ENCODE assay signal across 8 cellular contexts in genomic region chr6:148746363-148747144, GRCh38. TPM values are rescaled to one million over a fixed set of nuclear protein-coding genes. Genes with fewer than 3 reads are reported as not detected.
DNase-seq lines count a peak whose midpoint lies in the region; ATAC-seq and TF ChIP-seq lines count a peak whose summit lies in the region.

UST (plus strand) TSS chr6:148747030; CDS start chr6:148747431, 401 bp downstream.

- H3K9me3 Mint-ChIP-seq in WTC11: no peaks in the 10 kb centered on the region

- H3K27ac Mint-ChIP-seq in WTC11: peak within 1 kb of the TSS; percentile 93

- H3K36me3 Mint-ChIP-seq in WTC11: peaks cover 9% of the 10 kb centered on the region; the same call in 1 of the 2 replicates

- peak; percentile 86 for DNase-seq in DMS 273 treated with DMSO at 0.1 percent for 48 hours (lab: John Stamatoyannopoulos, UW)
- peak; percentile 27 for DNase-seq in GOT3 (lab: John Stamatoyannopoulos, UW)
- peak; percentile 95 for DNase-seq in NCI-H146 (lab: John Stamatoyannopoulos, UW)
- DNase-seq in WTC11 (ENCODE audit: low spot score): peak; percentile 89
- DNase-seq in kidney tubule cell (ENCODE audit: low spot score): peak; percentile 80
- DNase-seq in stimulated activated CD4-positive, alpha-beta T cell treated with anti-CD3 and anti-CD28 coated beads, Interleukin-15, amount 100 ng/mL, for 24 hours: peak; percentile 67
- DNase-seq in OCI-M2 (lab: John Stamatoyannopoulos, UW; ENCODE audit: unreplicated experiment): no peak

- no peak for TF ChIP-seq CTCF in WTC11 (IDR thresholded peaks at IDR 0.05)

- POLR2A ChIA-PET in WTC11 (lab: Charles Lee): no interaction called here

- ATAC-seq in WTC11: peak; percentile 86

- H3K27me3 Mint-ChIP-seq in WTC11 (ENCODE audit: low read depth): peaks cover under 1% of the 10 kb centered on the region

- H3K4me1 Mint-ChIP-seq in WTC11: peaks cover 57% of the 10 kb centered on the region

- CTCF ChIA-PET in WTC11 (lab: Charles Lee): interaction anchor here (1.0 to 1.9 kb wide), 3 partner anchors 169 to 186 kb away, joined by 4 to 12 read pairs (median 7); no protein-coding TSS in a partner anchor

- H3K27ac ChIP-seq in cingulate gyrus (ENCODE audit: low read depth, low read length): peak within 1 kb of the TSS; percentile 73

- H3K4me3 Mint-ChIP-seq in WTC11: peak within 1 kb of the TSS; percentile 93

TF ChIP-seq in WTC11, 78 proteins besides CTCF, POLR2A, EP300 and RAD21 (continues in another document):
- TF ChIP-seq ZNF317 (CRISPR knock-in tag; IDR thresholded peaks at IDR 0.05; ENCODE audit: borderline replicate concordance, low read depth): 0 out of 2 replicates have a peak, but pooled peaks have one; percentile 21
- TF ChIP-seq USF2 (CRISPR knock-in tag; IDR thresholded peaks at IDR 0.05): peak; percentile 57
- peak; percentile 46; the same call in 1 of the 2 replicates for TF ChIP-seq SP1 (CRISPR knock-in tag; conservative IDR thresholded peaks at IDR 0.05)
- 0 out of 2 replicates have a peak, but pooled peaks have one; percentile 26 for TF ChIP-seq KAT7 (CRISPR knock-in tag; IDR thresholded peaks at IDR 0.05; ENCODE audit: borderline replicate concordance)
- TF ChIP-seq, protein P1, sequence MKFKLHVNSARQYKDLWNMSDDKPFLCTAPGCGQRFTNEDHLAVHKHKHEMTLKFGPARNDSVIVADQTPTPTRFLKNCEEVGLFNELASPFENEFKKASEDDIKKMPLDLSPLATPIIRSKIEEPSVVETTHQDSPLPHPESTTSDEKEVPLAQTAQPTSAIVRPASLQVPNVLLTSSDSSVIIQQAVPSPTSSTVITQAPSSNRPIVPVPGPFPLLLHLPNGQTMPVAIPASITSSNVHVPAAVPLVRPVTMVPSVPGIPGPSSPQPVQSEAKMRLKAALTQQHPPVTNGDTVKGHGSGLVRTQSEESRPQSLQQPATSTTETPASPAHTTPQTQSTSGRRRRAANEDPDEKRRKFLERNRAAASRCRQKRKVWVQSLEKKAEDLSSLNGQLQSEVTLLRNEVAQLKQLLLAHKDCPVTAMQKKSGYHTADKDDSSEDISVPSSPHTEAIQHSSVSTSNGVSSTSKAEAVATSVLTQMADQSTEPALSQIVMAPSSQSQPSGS (CRISPR knock-in tag; IDR thresholded peaks at IDR 0.05; ENCODE audit: borderline replicate concordance, low read depth): no peak
- TF ChIP-seq, protein P2, sequence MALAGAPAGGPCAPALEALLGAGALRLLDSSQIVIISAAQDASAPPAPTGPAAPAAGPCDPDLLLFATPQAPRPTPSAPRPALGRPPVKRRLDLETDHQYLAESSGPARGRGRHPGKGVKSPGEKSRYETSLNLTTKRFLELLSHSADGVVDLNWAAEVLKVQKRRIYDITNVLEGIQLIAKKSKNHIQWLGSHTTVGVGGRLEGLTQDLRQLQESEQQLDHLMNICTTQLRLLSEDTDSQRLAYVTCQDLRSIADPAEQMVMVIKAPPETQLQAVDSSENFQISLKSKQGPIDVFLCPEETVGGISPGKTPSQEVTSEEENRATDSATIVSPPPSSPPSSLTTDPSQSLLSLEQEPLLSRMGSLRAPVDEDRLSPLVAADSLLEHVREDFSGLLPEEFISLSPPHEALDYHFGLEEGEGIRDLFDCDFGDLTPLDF (CRISPR knock-in tag; IDR thresholded peaks at IDR 0.05): no peak
- peak; percentile 44; the same call in 1 of the 2 replicates for TF ChIP-seq PRDM15 (CRISPR knock-in tag; IDR thresholded peaks at IDR 0.05)
- TF ChIP-seq, protein P3, sequence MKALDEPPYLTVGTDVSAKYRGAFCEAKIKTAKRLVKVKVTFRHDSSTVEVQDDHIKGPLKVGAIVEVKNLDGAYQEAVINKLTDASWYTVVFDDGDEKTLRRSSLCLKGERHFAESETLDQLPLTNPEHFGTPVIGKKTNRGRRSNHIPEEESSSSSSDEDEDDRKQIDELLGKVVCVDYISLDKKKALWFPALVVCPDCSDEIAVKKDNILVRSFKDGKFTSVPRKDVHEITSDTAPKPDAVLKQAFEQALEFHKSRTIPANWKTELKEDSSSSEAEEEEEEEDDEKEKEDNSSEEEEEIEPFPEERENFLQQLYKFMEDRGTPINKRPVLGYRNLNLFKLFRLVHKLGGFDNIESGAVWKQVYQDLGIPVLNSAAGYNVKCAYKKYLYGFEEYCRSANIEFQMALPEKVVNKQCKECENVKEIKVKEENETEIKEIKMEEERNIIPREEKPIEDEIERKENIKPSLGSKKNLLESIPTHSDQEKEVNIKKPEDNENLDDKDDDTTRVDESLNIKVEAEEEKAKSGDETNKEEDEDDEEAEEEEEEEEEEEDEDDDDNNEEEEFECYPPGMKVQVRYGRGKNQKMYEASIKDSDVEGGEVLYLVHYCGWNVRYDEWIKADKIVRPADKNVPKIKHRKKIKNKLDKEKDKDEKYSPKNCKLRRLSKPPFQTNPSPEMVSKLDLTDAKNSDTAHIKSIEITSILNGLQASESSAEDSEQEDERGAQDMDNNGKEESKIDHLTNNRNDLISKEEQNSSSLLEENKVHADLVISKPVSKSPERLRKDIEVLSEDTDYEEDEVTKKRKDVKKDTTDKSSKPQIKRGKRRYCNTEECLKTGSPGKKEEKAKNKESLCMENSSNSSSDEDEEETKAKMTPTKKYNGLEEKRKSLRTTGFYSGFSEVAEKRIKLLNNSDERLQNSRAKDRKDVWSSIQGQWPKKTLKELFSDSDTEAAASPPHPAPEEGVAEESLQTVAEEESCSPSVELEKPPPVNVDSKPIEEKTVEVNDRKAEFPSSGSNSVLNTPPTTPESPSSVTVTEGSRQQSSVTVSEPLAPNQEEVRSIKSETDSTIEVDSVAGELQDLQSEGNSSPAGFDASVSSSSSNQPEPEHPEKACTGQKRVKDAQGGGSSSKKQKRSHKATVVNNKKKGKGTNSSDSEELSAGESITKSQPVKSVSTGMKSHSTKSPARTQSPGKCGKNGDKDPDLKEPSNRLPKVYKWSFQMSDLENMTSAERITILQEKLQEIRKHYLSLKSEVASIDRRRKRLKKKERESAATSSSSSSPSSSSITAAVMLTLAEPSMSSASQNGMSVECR (CRISPR knock-in tag; IDR thresholded peaks at IDR 0.05; ENCODE audit: borderline replicate concordance): peak; percentile 18; the same call in 1 of the 2 replicates
- 0 out of 2 replicates have a peak, but pooled peaks have one; percentile 29 for TF ChIP-seq MAX (CRISPR knock-in tag; IDR thresholded peaks at IDR 0.05)
- peak; percentile 39; the same call in 1 of the 2 replicates for TF ChIP-seq FOXK1 (CRISPR knock-in tag; IDR thresholded peaks at IDR 0.05)
- TF ChIP-seq ETV6 (CRISPR knock-in tag; IDR thresholded peaks at IDR 0.05): 0 out of 2 replicates have a peak, but pooled peaks have one; percentile 40
- no peak for TF ChIP-seq ZBTB21 (CRISPR knock-in tag; IDR thresholded peaks at IDR 0.05; ENCODE audit: borderline replicate concordance)
- TF ChIP-seq USF1 (CRISPR knock-in tag; IDR thresholded peaks at IDR 0.05): peak; percentile 57; the same call in 1 of the 2 replicates

RNA-seq across cellular contexts. Expression of gene UST, which starts in this region (rescaled TPM):
- total RNA-seq in WTC11 (2021): 32.1 to 33.8 TPM (median 33.8 TPM) in 3 replicates
